9 cellular contexts compared by ENCODE assay signal in genomic region chr17:81342062-81342699, GRCh38. TPM values are rescaled to one million over a fixed set of nuclear protein-coding genes. Genes with fewer than 3 reads are reported as not detected.
A peak's percentile ranks its signal among the peaks of the same experiment; 100 is the strongest.
DNase-seq lines count a peak whose midpoint lies in the region; ATAC-seq and TF ChIP-seq lines count a peak whose summit lies in the region.
"Had no signal": no experiment of that assay in that cellular context is flagged by ENCODE, and none has a peak within 500 bp of the region (broad histone marks: within the 10 kb centered on the region; RNA-seq: fewer than 3 reads in every experiment).

No MANE protein-coding gene starts in this region.

- peak overlapping the region; percentile 99 for H3K27ac ChIP-seq in RWPE1
- peak overlapping the region; percentile 83 to 99 for H3K27ac ChIP-seq in ovary
- H3K27ac ChIP-seq in CD4-positive, alpha-beta T cell (ENCODE audit: low read depth, low read length), result no peak overlapping the region

- H3K36me3 ChIP-seq in ovary, result no peaks in the 10 kb centered on the region

- H3K27me3 ChIP-seq in ovary, result no peaks in the 10 kb centered on the region
- peaks cover 69% of the 10 kb centered on the region for H3K27me3 ChIP-seq in CD4-positive, alpha-beta T cell (ENCODE audit: control insufficient read depth, insufficient read depth, low read length)

- peak overlapping the region in 2 of 7 donors; percentile 54 to 71 for H3K27ac Mint-ChIP-seq in CD14-positive monocyte
- H3K27ac Mint-ChIP-seq in CD4-positive, alpha-beta T cell, result no peak overlapping the region

- H3K4me3 Mint-ChIP-seq in CD14-positive monocyte, result peak overlapping the region; percentile 72 to 100
- H3K4me3 Mint-ChIP-seq in CD4-positive, alpha-beta T cell, result no peak overlapping the region

- no peak for TF ChIP-seq EP300 in ovary (IDR thresholded peaks at IDR 0.05)

- no peaks in the 10 kb centered on the region for H3K9me3 ChIP-seq in ovary
- H3K9me3 ChIP-seq in CD4-positive, alpha-beta T cell (ENCODE audit: control insufficient read depth, low read length), result no peaks in the 10 kb centered on the region

- TF ChIP-seq POLR2A in ovary (IDR thresholded peaks at IDR 0.05), result no peak

- peaks cover 10 to 55% (median 26%) of the 10 kb centered on the region in 3 donors for H3K27me3 Mint-ChIP-seq in CD14-positive monocyte (ENCODE audit: low read depth in 3 of 3)
- peaks cover 59% of the 10 kb centered on the region for H3K27me3 Mint-ChIP-seq in CD4-positive, alpha-beta T cell

- peaks cover 0 to 4% (median 0%) of the 10 kb centered on the region in 7 donors for H3K9me3 Mint-ChIP-seq in CD14-positive monocyte
- H3K9me3 Mint-ChIP-seq in CD4-positive, alpha-beta T cell, result no peaks in the 10 kb centered on the region

- POLR2A ChIA-PET in RWPE1 (lab: Yijun Ruan, JAX; ENCODE audit: low non-redundant PET), result interaction anchor here (0.6 kb wide), 2 partner anchors 51 to 104 kb away, joined by 3 to 4 read pairs; no protein-coding TSS in a partner anchor
- POLR2A ChIA-PET in CD4-positive, alpha-beta T cell (lab: Charles Lee), result no interaction called here

- 24 to 32% (median 24%) methylated on average over 27 of the region's 27 CpGs for WGBS in ovary, 3 donors

- peaks cover 24% of the 10 kb centered on the region for H3K4me1 ChIP-seq in ovary (ENCODE audit: insufficient read depth)

- H3K36me3 Mint-ChIP-seq in CD14-positive monocyte, result peaks cover 5 to 6% of the 10 kb centered on the region in 2 donors
- H3K36me3 Mint-ChIP-seq in CD4-positive, alpha-beta T cell (ENCODE audit: low read depth), result no peaks in the 10 kb centered on the region

- intact Hi-C loops in CD14-positive monocyte (cut with micrococcal nuclease) (no loop called here), ovary (cut with DNase I) (no loop called here)
- intact Hi-C loops in CD4-positive, alpha-beta T cell (cut with DNase I, micrococcal nuclease), result no loop called here

- TF ChIP-seq CTCF in CD14-positive monocyte (IDR thresholded peaks at IDR 0.05) (no peak), RWPE1 (conservative IDR thresholded peaks at IDR 0.05; ENCODE audit: low read depth) (no peak), ovary (IDR thresholded peaks at IDR 0.05) (no peak)
- TF ChIP-seq CTCF in CD4-positive, alpha-beta T cell (IDR thresholded peaks at IDR 0.05), result no peak

- peaks cover 64% of the 10 kb centered on the region for H3K4me1 Mint-ChIP-seq in CD14-positive monocyte
- peaks cover 20% of the 10 kb centered on the region for H3K4me1 Mint-ChIP-seq in CD4-positive, alpha-beta T cell (ENCODE audit: low read depth)

- DNase-seq in CD14-positive monocyte (ENCODE audit: low spot score) (no peak), RWPE1 (ENCODE audit: low spot score) (no peak), fibroblast of peridontal ligament (ENCODE audit: extremely low read depth) (peak; percentile 64), ovary (peak in 2 of 5 donors; percentile 22 to 24)
- DNase-seq in CD4-positive, alpha-beta T cell, result no peak
- no peak for DNase-seq in stimulated activated CD4-positive, alpha-beta T cell treated with anti-CD3 and anti-CD28 coated beads, Interleukin-1b, Interleukin-23, amount 100 ng/mL, for 48 hours
- DNase-seq: NCI-H524 had no signal

- CTCF ChIA-PET in RWPE1 (lab: Yijun Ruan, JAX), result interaction anchor here (0.6 kb wide), 1 partner anchor 23 kb away, joined by 4 read pairs; no protein-coding TSS in a partner anchor
- CTCF ChIA-PET in CD4-positive, alpha-beta T cell (lab: Charles Lee), result no interaction called here

- peak overlapping the region; percentile 80 for H3K4me3 ChIP-seq in ovary

- ATAC-seq in GM21526 (IDR thresholded peaks at IDR 0.05; ENCODE audit: low FRiP score, unreplicated experiment) (no peak), HG03520 (IDR thresholded peaks at IDR 0.05; ENCODE audit: unreplicated experiment) (no peak)
- no peak for ATAC-seq in CD4-positive, alpha-beta T cell (ENCODE audit: poor library complexity)

RNA-seq across cellular contexts. Expression of gene SLC38A10, which starts 47.1 kb away (rescaled TPM):
- polyA plus RNA-seq in CD14-positive monocyte, result 10 to 100 TPM; 50.8 to 68.4 TPM
- total RNA-seq in ovary, result 10 to 100 TPM; 46.6 to 75.7 (median 68.8) TPM
- polyA plus RNA-seq in ovary, result 10 to 100 TPM; 11.5 to 57.7 TPM
- 10 to 100 TPM; 22.8 to 26.4 TPM for total RNA-seq in CD4-positive, alpha-beta T cell

RNA-seq across cellular contexts. Expression of gene BAHCC1, which starts 53.1 kb away (rescaled TPM):
- under 1 TPM; 0.11 to 0.27 TPM for polyA plus RNA-seq in CD14-positive monocyte
- 10 to 100 TPM in 6 of 7 donors, 1 to 10 TPM in 1; 7.6 to 31.9 (median 24.2) TPM for total RNA-seq in ovary
- 10 to 100 TPM in 1 of 2 donors, 1 to 10 TPM in 1; 1.9 to 16.0 TPM for polyA plus RNA-seq in ovary
- total RNA-seq in CD4-positive, alpha-beta T cell, result under 1 TPM; 0.20 to 0.41 TPM

Comparison
In these comparisons a context has a peak if more than half of its experiments do, and no peak if none do; other contexts are left out.
1. RNA of gene BAHCC1, which starts 53.1 kb away (total RNA-seq): 7.6 to 31.9 TPM in ovary; 0.20 to 0.41 TPM in CD4-positive, alpha-beta T cell; every median in the first group is over 4 times any median in the second.